Comparison of ENCODE assay signal across 19 cellular contexts in the genomic region with DNA sequence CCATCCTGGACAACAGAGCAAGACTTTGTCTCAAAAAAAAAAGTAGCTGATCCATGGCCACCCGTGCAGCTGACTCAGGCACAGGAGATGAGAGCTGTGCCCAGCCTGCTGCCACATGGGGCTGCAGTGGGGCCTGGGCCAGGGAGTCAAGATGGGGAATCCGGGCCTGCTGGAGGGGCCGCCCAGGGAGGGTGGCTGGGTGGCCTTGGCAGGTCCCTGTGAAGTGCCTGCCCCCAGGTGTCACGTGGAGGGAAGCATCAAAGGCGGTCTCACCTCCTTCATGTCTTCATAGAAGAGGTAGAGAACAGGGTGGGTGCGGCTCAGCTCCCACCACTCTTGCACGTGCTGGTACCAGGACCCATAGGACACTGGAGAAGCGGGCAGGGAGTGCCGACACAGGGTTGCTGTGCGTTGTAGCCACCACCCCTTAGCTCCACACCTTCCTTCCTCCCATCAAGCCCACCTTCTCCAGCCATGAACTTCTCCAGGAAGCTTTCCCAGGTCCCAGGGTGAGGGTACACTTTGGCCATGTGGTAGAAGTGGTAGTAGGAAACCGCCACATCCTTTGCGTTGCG. TPM values are rescaled to one million over a fixed set of nuclear protein-coding genes. Genes with fewer than 3 reads are reported as not detected.
"Had no signal": no experiment of that assay in that cellular context is flagged by ENCODE, and none has a peak within 500 bp of the region (broad histone marks: within the 10 kb centered on the region; RNA-seq: fewer than 3 reads in every experiment).

No MANE protein-coding gene starts in this region.

- H3K27me3 ChIP-seq: esophagus squamous epithelium, right atrium auricular region, thyroid gland had no signal

- H3K9me3 Mint-ChIP-seq: mesothelial cell of epicardium, neural crest cell had no signal

- H3K27ac ChIP-seq: esophagus squamous epithelium, right atrium auricular region, SK-N-MC, thyroid gland, WERI-Rb-1 had no signal

- FAIRE-seq: islet of Langerhans had no signal

- H3K4me3 Mint-ChIP-seq: mesothelial cell of epicardium, neural crest cell had no signal

- H3K27ac Mint-ChIP-seq: progenitor cell of endocrine pancreas had no signal

- H3K9me3 ChIP-seq: esophagus squamous epithelium, right atrium auricular region, thyroid gland had no signal

- DNase-seq: activated CD4-positive, alpha-beta T cell treated with anti-CD3 and anti-CD28 coated beads for 1 hour; activated CD4-positive, alpha-beta T cell treated with anti-CD3 and anti-CD28 coated beads, Interleukin-2, amount 50 U/mL, for 48 hours; activated gamma-delta T cell treated with Interleukin-2 at 50 U/mL for 16 hours; effector CD8-positive, alpha-beta T cell; esophagus squamous epithelium; hippocampal formation; thyroid gland; WERI-Rb-1 had no signal

- H3K27me3 Mint-ChIP-seq: progenitor cell of endocrine pancreas had no signal

- H3K4me3 ChIP-seq: esophagus squamous epithelium, right atrium auricular region, SK-N-MC, thyroid gland had no signal

RNA-seq across cellular contexts. Expression of gene SULT1A2, which starts 3.8 kb away (rescaled TPM):
- total RNA-seq: glomerular endothelial cell, lung microvascular endothelial cell, neural crest cell, osteoblast had no signal

RNA-seq across cellular contexts. Expression of gene NPIPB8, which starts 44.8 kb away (rescaled TPM):
- total RNA-seq: neural crest cell, osteoblast, right atrium auricular region, subcutaneous adipose tissue had no signal

RNA-seq across cellular contexts. Expression of gene NUPR1, which starts 54.3 kb away (rescaled TPM):
- total RNA-seq: neural crest cell; progenitor cell of endocrine pancreas; T-helper 2 cell treated with Interferon-gamma antibody and Interleukin-4, amounts not matched to agents 100 ng/mL and 5 ng/mL, for 36 hours had no signal
